In genomic region chr15:66603301-66604179, GRCh38 we compare ENCODE assay signal across 8 cellular contexts. TPM values are rescaled to one million over a fixed set of nuclear protein-coding genes. Genes with fewer than 3 reads are reported as not detected.
DNase-seq lines count a peak whose midpoint lies in the region; ATAC-seq and TF ChIP-seq lines count a peak whose summit lies in the region.

No MANE protein-coding gene starts in this region.

- H3K4me1 ChIP-seq in HAP-1 (no peaks in the 10 kb centered on the region), PC-3 (ENCODE audit: insufficient read depth, low read length) (no peaks in the 10 kb centered on the region), parathyroid adenoma (no peaks in the 10 kb centered on the region)

- H3K4me2 ChIP-seq in PC-3 (ENCODE audit: low read length) (no peak overlapping the region), parathyroid adenoma (ENCODE audit: low read length) (no peak overlapping the region)

- POLR2A ChIA-PET in PC-3 (lab: Charles Lee; ENCODE audit: unreplicated experiment) = no interaction called here

- TF ChIP-seq CTCF in PC-3 (conservative IDR thresholded peaks at IDR 0.05; ENCODE audit: low read depth, low read length) = peak; percentile 74
- peak; percentile 85 for TF ChIP-seq CTCF in fibroblast of the aortic adventitia (IDR thresholded peaks at IDR 0.05; ENCODE audit: insufficient read depth, low read length)
- peak; percentile 28 for TF ChIP-seq CTCF in parathyroid adenoma (IDR thresholded peaks at IDR 0.05)

- peak overlapping the region; percentile 59; the same call in 1 of the 2 replicates for H2AFZ ChIP-seq in PC-3 (ENCODE audit: low read length)
- no peak overlapping the region for H2AFZ ChIP-seq in parathyroid adenoma

- peak; percentile 44 for DNase-seq in Ammon's horn (ENCODE audit: low spot score)
- DNase-seq in HAP-1 (ENCODE audit: low spot score in 2 of 2) = peak; percentile 90 to 93
- peak; percentile 63 for DNase-seq in PC-3
- peak; percentile 66 to 75 for DNase-seq in activated T-cell treated with anti-CD3 and anti-CD28 coated beads, Interleukin-2, amount 50 U/mL, for 48 hours
- peak; percentile 73 for DNase-seq in fibroblast of the aortic adventitia (ENCODE audit: low read depth)
- peak; percentile 63 for DNase-seq in ureter (ENCODE audit: low spot score)

- CTCF ChIA-PET in PC-3 (lab: Charles Lee) = no interaction called here

- no peaks in the 10 kb centered on the region for H3K36me3 ChIP-seq in HAP-1 (replicated peaks)
- H3K36me3 ChIP-seq in PC-3 (ENCODE audit: low read depth, low read length) = no peaks in the 10 kb centered on the region
- H3K36me3 ChIP-seq in parathyroid adenoma (ENCODE audit: control insufficient read depth, insufficient read depth, low read length) = no peaks in the 10 kb centered on the region

- in situ Hi-C loops in HAP-1 (cut with MboI; ENCODE audit: low sequenced_read_pairs) = loop anchor here (5.0 kb wide), 2 partner anchors 179 to 239 kb away; no protein-coding TSS in a partner anchor

- intact Hi-C loops in PC-3 (cut with micrococcal nuclease) = loop anchor here (1.0 kb wide), 1 partner anchor 248 kb away; no protein-coding TSS in a partner anchor

- H3K27ac ChIP-seq in PC-3 (ENCODE audit: low read length) = no peak overlapping the region
- H3K27ac ChIP-seq in parathyroid adenoma = no peak overlapping the region

- H3K4me3 ChIP-seq in HAP-1 (no peak overlapping the region), PC-3 (ENCODE audit: low read length) (no peak overlapping the region), fibroblast of the aortic adventitia (ENCODE audit: low read depth, low read length) (no peak overlapping the region), parathyroid adenoma (ENCODE audit: low read depth, low read length) (no peak overlapping the region)

- BruUV-seq in PC-3 (replicated peaks; lab: Mats Ljungman, UMichigan) = no TSS peak

- H3K9ac ChIP-seq in PC-3 (ENCODE audit: low read length) (no peak overlapping the region), parathyroid adenoma (no peak overlapping the region)

- H3K79me2 ChIP-seq in PC-3 (ENCODE audit: low read length) = no peaks in the 10 kb centered on the region
- no peaks in the 10 kb centered on the region for H3K79me2 ChIP-seq in parathyroid adenoma

- H3F3A ChIP-seq in PC-3 (ENCODE audit: low read length, unreplicated experiment) = no peaks in the 10 kb centered on the region

- H3K9me3 ChIP-seq in HAP-1 (no peaks in the 10 kb centered on the region), PC-3 (ENCODE audit: low read length) (no peaks in the 10 kb centered on the region), parathyroid adenoma (ENCODE audit: control insufficient read depth, low read length) (no peaks in the 10 kb centered on the region)

- H3K9me2 ChIP-seq in PC-3 (replicated peaks; ENCODE audit: low read length) = no peaks in the 10 kb centered on the region

- H4K20me1 ChIP-seq in PC-3 (ENCODE audit: low read length) = no peaks in the 10 kb centered on the region

- ATAC-seq in PC-3 = peak; percentile 80
- no peak for ATAC-seq in GM21737 (IDR thresholded peaks at IDR 0.05; ENCODE audit: unreplicated experiment)

- H3K27me3 ChIP-seq in HAP-1 (ENCODE audit: low read depth) = peaks cover 11% of the 10 kb centered on the region; the same call in 1 of the 2 replicates
- no peaks in the 10 kb centered on the region for H3K27me3 ChIP-seq in PC-3 (ENCODE audit: low read length)
- H3K27me3 ChIP-seq in parathyroid adenoma (ENCODE audit: control insufficient read depth, insufficient read depth, low read length) = no peaks in the 10 kb centered on the region

RNA-seq across cellular contexts. Expression of gene LCTL, which starts 37.7 kb away (rescaled TPM):
- total RNA-seq in PC-3 (2014; rRNA removed) (not detected in 2 replicates), fibroblast of the aortic adventitia (ENCODE audit: low replicate concordance) (0.09 TPM in 1 of 2 replicates, not detected in the other), ureter (not detected)

Comparison
In these comparisons a context has a peak if more than half of its experiments do, and no peak if none do; other contexts are left out.
1. CTCF ChIP-seq: peak in every context shown above with its lines; median percentile 85 in fibroblast of the aortic adventitia; 74 in PC-3; 28 in parathyroid adenoma.